Comparison of ENCODE assay signal across 17 cellular contexts in the genomic region with DNA sequence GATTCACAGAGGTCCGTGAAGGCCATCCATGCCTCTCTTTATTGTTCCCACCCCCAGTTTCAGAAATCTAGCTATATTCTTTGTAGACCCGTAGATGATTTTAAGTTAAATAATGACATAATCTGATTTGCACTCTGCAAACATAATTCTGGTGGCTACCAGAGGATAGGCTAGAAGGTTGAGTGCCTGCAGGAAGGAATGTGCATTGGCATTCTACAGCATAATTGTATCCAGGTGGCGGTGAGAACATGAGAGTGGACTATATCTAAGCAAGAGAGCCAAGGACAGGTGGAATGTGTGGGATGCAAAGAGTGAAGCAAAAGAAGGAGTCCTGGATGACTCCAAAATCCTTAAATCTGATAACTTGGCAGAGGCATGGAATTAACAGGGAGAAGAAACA.
"Had no signal": no experiment of that assay in that cellular context is flagged by ENCODE, and none has a peak within 500 bp of the region (broad histone marks: within the 10 kb centered on the region; RNA-seq: fewer than 3 reads in every experiment).

No MANE protein-coding gene starts in this region.

- H3K4me1 ChIP-seq: pancreas, thyroid gland had no signal

- H3K27ac ChIP-seq: hepatocyte, pancreas, thyroid gland, WERI-Rb-1 had no signal

- H2AFZ ChIP-seq: hepatocyte had no signal

- DNase-seq: activated CD4-positive, alpha-beta T cell treated with anti-CD3 and anti-CD28 coated beads for 48 hours; activated CD8-positive, alpha-beta memory T cell treated with anti-CD3 and anti-CD28 coated beads, Interleukin-2, amount 50 U/mL, for 4 hours; activated CD8-positive, alpha-beta T cell treated with anti-CD3 and anti-CD28 coated beads, Interleukin-2, amount 10 ng/mL, durations not matched to agents 7 days and 5 days; activated effector memory CD4-positive, alpha-beta T cell treated with anti-CD3 and anti-CD28 coated beads, Interleukin-2, amount 50 U/mL, for 16 hours; activated T-cell treated with anti-CD3 and anti-CD28 coated beads, Interleukin-2, amount 50 U/mL, for 48 hours; cortex of kidney; effector CD8-positive, alpha-beta T cell; islet precursor cell; naive B cell; pancreas; thyroid gland; WERI-Rb-1 had no signal

- H3K9me3 ChIP-seq: pancreas, thyroid gland had no signal

- H3K36me3 ChIP-seq: pancreas, thyroid gland, WERI-Rb-1 had no signal

- H3K4me1 Mint-ChIP-seq: activated naive CD4-positive, alpha-beta T cell treated with anti-CD3 and anti-CD28 coated beads, Interleukin-2, amount 50 U/mL, for 24 hours; naive B cell; stimulated activated effector memory CD8-positive, alpha-beta T cell treated with anti-CD3 and anti-CD28 coated beads, Interleukin-12 subunit alpha, Interleukin-12 subunit beta, amount 100 ng/mL, for 72 hours had no signal

- H3K4me3 ChIP-seq: hepatocyte, pancreas, thyroid gland had no signal

- FAIRE-seq: pancreas, urothelium cell line had no signal

- H3K36me3 Mint-ChIP-seq: activated naive CD4-positive, alpha-beta T cell treated with anti-CD3 and anti-CD28 coated beads, Interleukin-2, amount 50 U/mL, for 24 hours; naive B cell; stimulated activated effector memory CD8-positive, alpha-beta T cell treated with anti-CD3 and anti-CD28 coated beads, Interleukin-12 subunit alpha, Interleukin-12 subunit beta, amount 100 ng/mL, for 72 hours had no signal

- ATAC-seq: activated CD8-positive, alpha-beta T cell treated with anti-CD3 and anti-CD28 coated beads, Interleukin-2, amount 10 ng/mL, durations not matched to agents 7 days and 5 days; pancreas; stimulated activated effector memory CD8-positive, alpha-beta T cell treated with anti-CD3 and anti-CD28 coated beads, Interleukin-12 subunit alpha, Interleukin-12 subunit beta, amount 100 ng/mL, for 72 hours had no signal

- H3K27me3 ChIP-seq: hepatocyte, pancreas, thyroid gland had no signal

- H3K4me2 ChIP-seq: hepatocyte had no signal

- H3K27ac Mint-ChIP-seq: activated CD8-positive, alpha-beta T cell treated with anti-CD3 and anti-CD28 coated beads, Interleukin-2, amount 10 ng/mL, durations not matched to agents 7 days and 5 days; activated naive CD4-positive, alpha-beta T cell treated with anti-CD3 and anti-CD28 coated beads, Interleukin-2, amount 50 U/mL, for 24 hours; naive B cell; stimulated activated effector memory CD8-positive, alpha-beta T cell treated with anti-CD3 and anti-CD28 coated beads, Interleukin-12 subunit alpha, Interleukin-12 subunit beta, amount 100 ng/mL, for 72 hours; T-helper 1 cell treated with Interleukin-12 subunit alpha and Interleukin-12 subunit beta and Interleukin-4 antibody, amounts not matched to agents 30 μg/mL and 1 μg/mL, for 36 hours had no signal

- H3K27me3 Mint-ChIP-seq: activated naive CD4-positive, alpha-beta T cell treated with anti-CD3 and anti-CD28 coated beads, Interleukin-2, amount 50 U/mL, for 24 hours; naive B cell had no signal

- H3K4me3 Mint-ChIP-seq: activated CD8-positive, alpha-beta T cell treated with anti-CD3 and anti-CD28 coated beads, Interleukin-2, amount 10 ng/mL, durations not matched to agents 7 days and 5 days; activated naive CD4-positive, alpha-beta T cell treated with anti-CD3 and anti-CD28 coated beads, Interleukin-2, amount 50 U/mL, for 24 hours; naive B cell; stimulated activated effector memory CD8-positive, alpha-beta T cell treated with anti-CD3 and anti-CD28 coated beads, Interleukin-12 subunit alpha, Interleukin-12 subunit beta, amount 100 ng/mL, for 72 hours; T-helper 1 cell treated with Interleukin-12 subunit alpha and Interleukin-12 subunit beta and Interleukin-4 antibody, amounts not matched to agents 30 μg/mL and 1 μg/mL, for 36 hours had no signal

- H3K79me2 ChIP-seq: hepatocyte had no signal

- H3K9me3 Mint-ChIP-seq: activated naive CD4-positive, alpha-beta T cell treated with anti-CD3 and anti-CD28 coated beads, Interleukin-2, amount 50 U/mL, for 24 hours; naive B cell; T-helper 1 cell treated with Interleukin-12 subunit alpha and Interleukin-12 subunit beta and Interleukin-4 antibody, amounts not matched to agents 30 μg/mL and 1 μg/mL, for 36 hours had no signal
